In genomic region chr10:43221419-43222293, GRCh38 we compare ENCODE assay signal across 8 cellular contexts. TPM values are rescaled to one million over a fixed set of nuclear protein-coding genes. Genes with fewer than 3 reads are reported as not detected.
A peak's percentile ranks its signal among the peaks of the same experiment; 100 is the strongest.
DNase-seq lines count a peak whose midpoint lies in the region; ATAC-seq and TF ChIP-seq lines count a peak whose summit lies in the region.

No MANE protein-coding gene starts in this region.

- WGBS in right cardiac atrium, result 73% methylated on average over 20 of the region's 20 CpGs

- H3K27ac ChIP-seq in right atrium auricular region (no peak overlapping the region), VCaP (no peak overlapping the region), right cardiac atrium (ENCODE audit: low read length) (no peak overlapping the region)
- no peak overlapping the region for H3K27ac ChIP-seq in naive thymus-derived CD4-positive, alpha-beta T cell (ENCODE audit: low read depth, low read length)

- H3K27me3 ChIP-seq in right atrium auricular region (no peaks in the 10 kb centered on the region), right cardiac atrium (ENCODE audit: control insufficient read depth, insufficient read depth) (no peaks in the 10 kb centered on the region)
- no peaks in the 10 kb centered on the region for H3K27me3 ChIP-seq in naive thymus-derived CD4-positive, alpha-beta T cell (ENCODE audit: control insufficient read depth in 2 of 2, insufficient read depth in 2 of 2, low read length in 2 of 2)

- no peak for TF ChIP-seq CTCF in right atrium auricular region (IDR thresholded peaks at IDR 0.05)
- peak; percentile 33 for TF ChIP-seq CTCF in VCaP (conservative IDR thresholded peaks at IDR 0.05)

- no peak overlapping the region for H3K4me3 Mint-ChIP-seq in naive thymus-derived CD4-positive, alpha-beta T cell

- intact Hi-C loops in Right ventricle myocardium inferior (cut with DNase I), result no loop called here
- intact Hi-C loops in right cardiac atrium (cut with DNase I), result no loop called here
- intact Hi-C loops in naive thymus-derived CD4-positive, alpha-beta T cell (cut with micrococcal nuclease), result loop anchor here in 1 of 2 donors (1.0 kb wide), 1 partner anchor 127 kb away; no protein-coding TSS in a partner anchor

- peaks cover 0 to 26% (median 3%) of the 10 kb centered on the region in 5 donors for H3K27me3 Mint-ChIP-seq in naive thymus-derived CD4-positive, alpha-beta T cell

- H3K4me3 ChIP-seq in right atrium auricular region (no peak overlapping the region), right cardiac atrium (ENCODE audit: low read length) (no peak overlapping the region)
- no peak overlapping the region for H3K4me3 ChIP-seq in naive thymus-derived CD4-positive, alpha-beta T cell (ENCODE audit: low read length)

- peaks cover 0 to 9% (median 2%) of the 10 kb centered on the region in 7 donors for H3K4me1 Mint-ChIP-seq in naive thymus-derived CD4-positive, alpha-beta T cell

- H3K27ac Mint-ChIP-seq in naive thymus-derived CD4-positive, alpha-beta T cell, result no peak overlapping the region

- CTCF ChIA-PET in naive thymus-derived CD4-positive, alpha-beta T cell (lab: Charles Lee), result interaction anchor here (0.7 kb wide), 1 partner anchor 70 kb away, joined by 3 read pairs; no protein-coding TSS in a partner anchor

- POLR2A ChIA-PET in naive thymus-derived CD4-positive, alpha-beta T cell (lab: Charles Lee), result no interaction called here

- H3K36me3 Mint-ChIP-seq in naive thymus-derived CD4-positive, alpha-beta T cell, result no peaks in the 10 kb centered on the region

- DNase-seq in Right ventricle myocardium inferior (ENCODE audit: missing footprints) (peak; percentile 45), right atrium auricular region (ENCODE audit: low spot score) (no peak), right cardiac atrium (peak; percentile 1 to 48 (median 41)), ureter (ENCODE audit: low spot score) (peak; percentile 38), NCI-H187 (lab: John Stamatoyannopoulos, UW) (no peak), NCI-H2081 treated with DMSO at 0.1 percent for 48 hours (lab: John Stamatoyannopoulos, UW) (no peak)
- DNase-seq in naive thymus-derived CD4-positive, alpha-beta T cell, result no peak

- H3K36me3 ChIP-seq in right atrium auricular region, result no peaks in the 10 kb centered on the region
- no peaks in the 10 kb centered on the region for H3K36me3 ChIP-seq in naive thymus-derived CD4-positive, alpha-beta T cell (ENCODE audit: control insufficient read depth in 2 of 3, insufficient read depth in 3 of 3, low read length in 3 of 3)

- no peak for ATAC-seq in Right ventricle myocardium inferior
- ATAC-seq in right cardiac atrium, result peak in 1 of 2 donors; percentile 13
- ATAC-seq in naive thymus-derived CD4-positive, alpha-beta T cell, result no peak

- no peaks in the 10 kb centered on the region for H3K4me1 ChIP-seq in right atrium auricular region
- no peaks in the 10 kb centered on the region for H3K4me1 ChIP-seq in right cardiac atrium (ENCODE audit: control insufficient read depth, insufficient read depth, low read length)
- H3K4me1 ChIP-seq in naive thymus-derived CD4-positive, alpha-beta T cell (ENCODE audit: control insufficient read depth in 2 of 2, insufficient read depth in 2 of 2, low read length in 2 of 2), result peaks cover 0 to 21% of the 10 kb centered on the region in 2 donors

- H3K9me3 ChIP-seq in right atrium auricular region, result no peaks in the 10 kb centered on the region
- no peaks in the 10 kb centered on the region for H3K9me3 ChIP-seq in right cardiac atrium (ENCODE audit: control insufficient read depth, low read length)
- no peaks in the 10 kb centered on the region for H3K9me3 ChIP-seq in naive thymus-derived CD4-positive, alpha-beta T cell (ENCODE audit: control insufficient read depth in 2 of 3, low read length in 3 of 3)

- H3K9me3 Mint-ChIP-seq in naive thymus-derived CD4-positive, alpha-beta T cell, result no peaks in the 10 kb centered on the region

RNA-seq across cellular contexts. Expression of gene RASGEF1A, which starts 45.2 kb away (rescaled TPM):
- total RNA-seq in Right ventricle myocardium inferior (1.4 TPM), right atrium auricular region (1 to 10 TPM; 2.9 to 3.0 TPM), right cardiac atrium (1 to 10 TPM; 2.0 to 3.4 (median 3.0) TPM), ureter (4.0 TPM)
- 1.6 TPM for polyA plus RNA-seq in right cardiac atrium
- 1 to 10 TPM in 2 of 5 experiments, under 1 TPM in 3; 0.22 to 3.3 (median 0.42) TPM for total RNA-seq in naive thymus-derived CD4-positive, alpha-beta T cell
- under 1 TPM in 1 of 2 donors, not detected in 1; 0.05 TPM for polyA plus RNA-seq in naive thymus-derived CD4-positive, alpha-beta T cell

Comparison
In these comparisons a context has a peak if more than half of its experiments do, and no peak if none do; other contexts are left out.
1. DNase-seq: peak in Right ventricle myocardium inferior (single experiment), right cardiac atrium (3 of 3) and ureter (single experiment); none in right atrium auricular region (single experiment), NCI-H187 (0 of 2), NCI-H2081 treated with DMSO at 0.1 percent for 48 hours (single experiment) and naive thymus-derived CD4-positive, alpha-beta T cell (0 of 9).